In the genomic region with DNA sequence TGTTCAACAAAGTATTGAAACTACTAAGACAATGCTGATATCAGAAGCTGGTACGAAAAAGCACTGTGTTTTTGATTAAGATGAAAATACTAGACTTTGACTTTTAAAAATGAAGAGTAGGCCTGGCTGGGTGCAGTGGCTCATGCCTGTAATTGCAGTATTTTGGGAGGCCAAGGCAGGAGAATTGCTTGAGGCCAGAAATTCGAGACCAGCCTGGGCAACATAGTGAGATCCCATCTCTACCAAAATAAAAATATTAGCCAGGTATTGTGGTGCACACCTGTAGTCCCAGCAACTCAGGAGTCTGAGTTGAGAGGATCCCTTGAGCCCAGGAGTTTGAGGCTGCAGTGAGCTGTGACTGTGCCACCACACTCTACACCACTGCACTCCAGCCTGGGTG, we compare ENCODE assay signal across 26 cellular contexts. TPM values are rescaled to one million over a fixed set of nuclear protein-coding genes. Genes with fewer than 3 reads are reported as not detected.
DNase-seq lines count a peak whose midpoint lies in the region; FAIRE-seq and TF ChIP-seq lines count a peak whose summit lies in the region.
"Had no signal": no experiment of that assay in that cellular context is flagged by ENCODE, and none has a peak within 500 bp of the region (broad histone marks: within the 10 kb centered on the region; RNA-seq: fewer than 3 reads in every experiment).

No MANE protein-coding gene starts in this region.

- no peaks in the 10 kb centered on the region for H3K27me3 ChIP-seq in H9 (ENCODE audit: insufficient read depth, low read length)
- H3K27me3 ChIP-seq in WERI-Rb-1 (ENCODE audit: insufficient read depth, low read depth, severe bottlenecking): no peaks in the 10 kb centered on the region
- H3K27me3 ChIP-seq in H1 (replicated peaks in 1 of 4; ENCODE audit: control insufficient read depth in 3 of 4, extremely low read depth in 1 of 4, insufficient read depth in 3 of 4, low read length in 3 of 4): no peaks in the 10 kb centered on the region
- H3K27me3 ChIP-seq in neural progenitor cell: no peaks in the 10 kb centered on the region
- no peaks in the 10 kb centered on the region for H3K27me3 ChIP-seq in stomach
- H3K27me3 ChIP-seq: BE2C; BLaER1 treated with 17β-estradiol and CSF1 and Interleukin-3, amounts not matched to agents 10 nM and 100 nM had no signal

- H3K4me3 Mint-ChIP-seq in H9 (no peak overlapping the region; a peak in 1 of 5 replicates), neural progenitor cell (no peak overlapping the region)
- H3K4me3 Mint-ChIP-seq: CD14-positive monocyte; CD4-positive, alpha-beta T cell; CD8-positive, alpha-beta memory T cell; HFFc6 had no signal

- TF ChIP-seq EP300 in H1 (IDR thresholded peaks at IDR 0.05; ENCODE audit: borderline replicate concordance in 1 of 2, low read depth in 2 of 2, low read length in 2 of 2) (no peak), stomach (IDR thresholded peaks at IDR 0.05) (no peak)

- H3K79me2 ChIP-seq in H9 (ENCODE audit: insufficient read depth, low read length): no peaks in the 10 kb centered on the region
- peaks cover 0 to 2% of the 10 kb centered on the region in 2 experiments; a peak in 1 of 4 replicates for H3K79me2 ChIP-seq in H1 (ENCODE audit: control insufficient read depth in 1 of 2, insufficient read depth in 2 of 2, low read length in 2 of 2)
- no peaks in the 10 kb centered on the region for H3K79me2 ChIP-seq in neural progenitor cell (ENCODE audit: low read depth)

- H3K4ac ChIP-seq in H9 (ENCODE audit: low read depth, low read length): no peak overlapping the region
- no peak overlapping the region for H3K4ac ChIP-seq in H1 (replicated peaks; ENCODE audit: insufficient read length, low read depth, low read length)

- no CpG with 5 or more reads among the region's 2 CpGs for WGBS in H9 (ENCODE audit: extremely low coverage, insufficient read length, low lambda C conversion rate)
- WGBS in H1 (ENCODE audit: extremely low coverage in 1 of 2, insufficient coverage in 1 of 2, insufficient read length in 1 of 2, insufficient replicate concordance in 2 of 2, low coverage in 1 of 2, low lambda C conversion rate in 2 of 2, missing lambda C conversion rate in 1 of 2), 2 experiments: 88% methylated on average over 2 of the region's 2 CpGs; no CpG with 5 or more reads in 1 of the 2 experiments
- 86 to 96% (median 88%) methylated on average over 2 of the region's 2 CpGs for WGBS in stomach, 5 donors

- peaks cover 3 to 7% of the 10 kb centered on the region in 2 experiments for H3K9me3 Mint-ChIP-seq in H9
- peaks cover 5% of the 10 kb centered on the region for H3K9me3 Mint-ChIP-seq in neural progenitor cell
- H3K9me3 Mint-ChIP-seq: CD4-positive, alpha-beta T cell; CD8-positive, alpha-beta memory T cell; HFFc6 had no signal

- H2BK15ac ChIP-seq in H9 (ENCODE audit: low read depth, low read length) (no peak overlapping the region), H1 (ENCODE audit: low read length) (no peak overlapping the region)

- H3F3A ChIP-seq in neural progenitor cell (ENCODE audit: low read depth): peaks cover 29% of the 10 kb centered on the region

- no peak for TF ChIP-seq CTCF in H9 (conservative IDR thresholded peaks at IDR 0.05)
- TF ChIP-seq CTCF in WERI-Rb-1 (IDR thresholded peaks at IDR 0.05; ENCODE audit: low read depth, low read length): no peak
- no peak for TF ChIP-seq CTCF in H1 (IDR thresholded peaks at IDR 0.05; ENCODE audit: control extremely low read depth in 1 of 3, insufficient read depth in 1 of 3, low read depth in 1 of 3, low read length in 3 of 3)
- no peak for TF ChIP-seq CTCF in neural progenitor cell (IDR thresholded peaks at IDR 0.05)
- TF ChIP-seq CTCF in stomach (IDR thresholded peaks at IDR 0.05): no peak

- H3K56ac ChIP-seq in H9 (ENCODE audit: insufficient read length, low read depth, low read length): no peak overlapping the region
- no peak overlapping the region for H3K56ac ChIP-seq in H1 (replicated peaks; ENCODE audit: insufficient read length, low read depth, low read length)

- H3K23ac ChIP-seq in H9 (ENCODE audit: insufficient read length, low read depth, low read length) (no peak overlapping the region), H1 (ENCODE audit: insufficient read length) (no peak overlapping the region)

- H3K36me3 ChIP-seq in WERI-Rb-1 (peaks cover 5% of the 10 kb centered on the region; the same call in 1 of the 2 replicates), H1 (ENCODE audit: control insufficient read depth in 2 of 4, insufficient read depth in 4 of 4, low read length in 3 of 4) (no peaks in the 10 kb centered on the region), neural progenitor cell (no peaks in the 10 kb centered on the region), stomach (no peaks in the 10 kb centered on the region)
- H3K36me3 ChIP-seq: BE2C; BLaER1 treated with 17β-estradiol and CSF1 and Interleukin-3, amounts not matched to agents 10 nM and 100 nM had no signal

- H3K4me1 ChIP-seq in H9 (ENCODE audit: insufficient read depth, low read length): peaks cover 2% of the 10 kb centered on the region; the same call in 1 of the 2 replicates
- H3K4me1 ChIP-seq in H1 (replicated peaks in 1 of 4; ENCODE audit: control insufficient read depth in 3 of 4, insufficient read depth in 4 of 4, low read length in 3 of 4): peaks cover 0 to 28% (median 7%) of the 10 kb centered on the region in 4 experiments; a peak in 6 of 7 replicates
- peaks cover 27% of the 10 kb centered on the region for H3K4me1 ChIP-seq in neural progenitor cell
- H3K4me1 ChIP-seq in stomach: peaks cover 0 to 15% (median 6%) of the 10 kb centered on the region in 4 donors
- H3K4me1 ChIP-seq: A549; BLaER1 treated with 17β-estradiol and CSF1 and Interleukin-3, amounts not matched to agents 10 nM and 100 nM had no signal

- DNase-seq in H9 (no peak), WERI-Rb-1 (no peak), H1 (ENCODE audit: low read depth in 1 of 2, low spot score in 2 of 2) (no peak), neural progenitor cell (ENCODE audit: low spot score) (no peak), RCC 7860 (ENCODE audit: low spot score) (no peak), NK-92 (lab: John Stamatoyannopoulos, UW; ENCODE audit: unreplicated experiment) (no peak), stomach (no peak)
- DNase-seq: 8988T; ACHN; AML-193; BE2C; CD4-positive, alpha-beta T cell; CD8-positive, alpha-beta memory T cell; DMS 273 treated with DMSO at 0.1 percent for 48 hours; DMS79; EL; GDM1; GOT3; H7; HFFc6 had no signal

- H2BK20ac ChIP-seq in H9 (ENCODE audit: low read depth, low read length, poor library complexity, severe bottlenecking) (no peak overlapping the region), H1 (ENCODE audit: low read length) (no peak overlapping the region)

- H3K23me2 ChIP-seq in H9 (ENCODE audit: insufficient read length, low read depth, low read length, poor library complexity, severe bottlenecking) (no peaks in the 10 kb centered on the region), H1 (ENCODE audit: low read depth, low read length) (no peaks in the 10 kb centered on the region)

- peaks cover 50 to 65% of the 10 kb centered on the region in 2 experiments for H3K4me1 Mint-ChIP-seq in H9
- peaks cover 26% of the 10 kb centered on the region for H3K4me1 Mint-ChIP-seq in neural progenitor cell
- H3K4me1 Mint-ChIP-seq: CD14-positive monocyte; CD8-positive, alpha-beta memory T cell had no signal

- H3K9ac ChIP-seq in H9 (ENCODE audit: extremely low read depth, insufficient read length, low read length) (no peak overlapping the region), H1 (replicated peaks in 1 of 4; ENCODE audit: extremely low read depth in 1 of 4, low read depth in 3 of 4, low read length in 3 of 4) (no peak overlapping the region), neural progenitor cell (no peak overlapping the region)
- H3K9ac ChIP-seq: BLaER1 treated with 17β-estradiol and CSF1 and Interleukin-3, amounts not matched to agents 10 nM and 100 nM had no signal

- H3K79me1 ChIP-seq in H9 (ENCODE audit: insufficient read depth, low read depth, low read length, poor library complexity, severe bottlenecking): no peaks in the 10 kb centered on the region
- H3K79me1 ChIP-seq in H1 (ENCODE audit: low read depth, low read length): no peaks in the 10 kb centered on the region

- FAIRE-seq in H1 (lab: Jason Lieb, UNC): no peak
- FAIRE-seq in RCC 7860 (lab: Jason Lieb, UNC): no peak
- FAIRE-seq: A549, D721Med, GM12878, GM19239 had no signal

- H2BK12ac ChIP-seq in H9 (ENCODE audit: insufficient read length, low read depth, low read length) (no peak overlapping the region), H1 (ENCODE audit: low read depth, low read length) (no peak overlapping the region)

- H3K36me3 Mint-ChIP-seq in H9 (ENCODE audit: insufficient read depth in 1 of 3, low read depth in 3 of 3): peaks cover 3 to 14% (median 7%) of the 10 kb centered on the region in 3 experiments; a peak in 6 of 7 replicates
- H3K36me3 Mint-ChIP-seq in neural progenitor cell: peaks cover 2% of the 10 kb centered on the region
- H3K36me3 Mint-ChIP-seq: CD14-positive monocyte; CD8-positive, alpha-beta memory T cell had no signal

- no peaks in the 10 kb centered on the region; the same call in 1 of the 2 replicates for H3K27me3 Mint-ChIP-seq in H9 (ENCODE audit: low read depth)
- no peaks in the 10 kb centered on the region for H3K27me3 Mint-ChIP-seq in neural progenitor cell (ENCODE audit: insufficient read depth, low read depth)
- H3K27me3 Mint-ChIP-seq: CD4-positive, alpha-beta T cell; CD8-positive, alpha-beta memory T cell had no signal

- CTCF ChIA-PET in H1 (lab: Charles Lee; ENCODE audit: partially characterized antibody): no interaction called here

- H4K5ac ChIP-seq in H9 (ENCODE audit: insufficient read length, low read depth, low read length) (no peak overlapping the region), H1 (ENCODE audit: insufficient read length, low read depth, low read length) (no peak overlapping the region)

- H3K18ac ChIP-seq in H9 (ENCODE audit: insufficient read length, low read depth, low read length) (no peak overlapping the region), H1 (ENCODE audit: extremely low read depth, low read length) (no peak overlapping the region; the same call in 1 of the 2 replicates)

- POLR2A ChIA-PET in H1 (lab: Charles Lee; ENCODE audit: partially characterized antibody): interaction anchor here (0.7 kb wide), 1 partner anchor 83 kb away, joined by 3 read pairs; no protein-coding TSS in a partner anchor

- H3K27ac Mint-ChIP-seq in H9: peak overlapping the region; percentile 77 to 86 (median 82); a peak in 5 of 7 replicates
- no peak overlapping the region for H3K27ac Mint-ChIP-seq in neural progenitor cell
- H3K27ac Mint-ChIP-seq: CD14-positive monocyte; CD4-positive, alpha-beta T cell; CD8-positive, alpha-beta memory T cell; HFFc6 had no signal

- intact Hi-C loops in stomach (cut with DNase I; ENCODE audit: low total_unique reads): no loop called here

- no peak overlapping the region for H3K14ac ChIP-seq in H9 (ENCODE audit: insufficient read depth, low read length)
- no peak overlapping the region for H3K14ac ChIP-seq in H1 (ENCODE audit: insufficient read length)

- H2BK5ac ChIP-seq in H9 (ENCODE audit: insufficient read length, low read length): no peak overlapping the region
- peak overlapping the region; percentile 3; the same call in 1 of the 2 replicates for H2BK5ac ChIP-seq in H1 (ENCODE audit: low read depth, low read length)

- H3K27ac ChIP-seq in H9 (ENCODE audit: insufficient read length, low read depth, low read length) (no peak overlapping the region), WERI-Rb-1 (peak overlapping the region; percentile 81), H1 (ENCODE audit: low read depth, low read length) (no peak overlapping the region), neural progenitor cell (peak overlapping the region; percentile 66), stomach (no peak overlapping the region)
- H3K27ac ChIP-seq: A549; BLaER1 treated with 17β-estradiol and CSF1 and Interleukin-3, amounts not matched to agents 10 nM and 100 nM had no signal

- no peak overlapping the region for H3T11ph ChIP-seq in H9 (ENCODE audit: low read length)

- H4K20me1 ChIP-seq in H9 (ENCODE audit: control insufficient read depth, insufficient read depth, insufficient read length): no peaks in the 10 kb centered on the region
- H4K20me1 ChIP-seq in H1 (replicated peaks in 1 of 2; ENCODE audit: control insufficient read depth in 1 of 2, insufficient read depth in 2 of 2, low read length in 2 of 2): no peaks in the 10 kb centered on the region
- H4K20me1 ChIP-seq in neural progenitor cell (ENCODE audit: low read depth): no peaks in the 10 kb centered on the region
- H4K20me1 ChIP-seq: BLaER1 treated with 17β-estradiol and CSF1 and Interleukin-3, amounts not matched to agents 10 nM and 100 nM had no signal

- H2AFZ ChIP-seq in H9 (ENCODE audit: low read length) (no peak overlapping the region), H1 (ENCODE audit: low read length) (no peak overlapping the region), neural progenitor cell (replicated peaks) (no peak overlapping the region)

- H2AK5ac ChIP-seq in H9 (ENCODE audit: insufficient read length, low read length) (no peak overlapping the region), H1 (ENCODE audit: low read depth, low read length) (no peak overlapping the region)

- TF ChIP-seq POLR2A in H1 (IDR thresholded peaks at IDR 0.05; ENCODE audit: control extremely low read depth in 1 of 2, low read depth in 2 of 2, low read length in 2 of 2): no peak
- TF ChIP-seq POLR2A in stomach (IDR thresholded peaks at IDR 0.05): no peak

- H4K8ac ChIP-seq in H9 (replicated peaks; ENCODE audit: insufficient read length, low read depth, low read length): no peak overlapping the region
- H4K8ac ChIP-seq in H1 (ENCODE audit: extremely low read depth, insufficient read depth, low read length): no peak overlapping the region

- H4K91ac ChIP-seq in H9 (ENCODE audit: insufficient read length, low read depth, low read length) (no peak overlapping the region), H1 (replicated peaks; ENCODE audit: insufficient read length, low read length) (no peak overlapping the region)

- H3K4me3 ChIP-seq in WERI-Rb-1 (ENCODE audit: low read depth, low read length) (no peak overlapping the region), H1 (ENCODE audit: extremely low read depth in 1 of 4, insufficient read depth in 2 of 4, low read depth in 3 of 4, low read length in 4 of 4) (no peak overlapping the region), neural progenitor cell (no peak overlapping the region), stomach (no peak overlapping the region)
- H3K4me3 ChIP-seq: A549; BLaER1 treated with 17β-estradiol and CSF1 and Interleukin-3, amounts not matched to agents 10 nM and 100 nM; GM12878 had no signal

- TF ChIP-seq RAD21 in H1 (IDR thresholded peaks at IDR 0.05 in 1 of 2, conservative IDR thresholded peaks at IDR 0.05 in 1 of 2; ENCODE audit: low read depth in 2 of 2, low read length in 2 of 2): no peak

- H2BK120ac ChIP-seq in H9 (ENCODE audit: low read depth, low read length, poor library complexity, severe bottlenecking) (no peak overlapping the region), H1 (replicated peaks; ENCODE audit: low read depth, low read length) (no peak overlapping the region)

- no peaks in the 10 kb centered on the region for H3K9me3 ChIP-seq in H9 (ENCODE audit: control insufficient read depth, low read depth, low read length)
- H3K9me3 ChIP-seq in WERI-Rb-1 (ENCODE audit: severe bottlenecking): peaks cover 6% of the 10 kb centered on the region
- peaks cover 0 to 7% of the 10 kb centered on the region in 2 experiments; a peak in 1 of 4 replicates for H3K9me3 ChIP-seq in H1 (ENCODE audit: insufficient read depth in 2 of 2, low read depth in 1 of 2, low read length in 1 of 2)
- no peaks in the 10 kb centered on the region for H3K9me3 ChIP-seq in neural progenitor cell (ENCODE audit: low read depth)
- H3K9me3 ChIP-seq in stomach: no peaks in the 10 kb centered on the region
- H3K9me3 ChIP-seq: A549, BE2C had no signal

- H3K4me2 ChIP-seq in H9 (ENCODE audit: insufficient read depth, insufficient read length, low read length) (no peak overlapping the region), H1 (ENCODE audit: insufficient read depth in 1 of 2, low read depth in 2 of 2, low read length in 2 of 2) (no peak overlapping the region), neural progenitor cell (no peak overlapping the region)
- H3K4me2 ChIP-seq: A549; BLaER1 treated with 17β-estradiol and CSF1 and Interleukin-3, amounts not matched to agents 10 nM and 100 nM had no signal

RNA-seq across cellular contexts. Expression of gene TIAM2, which starts 43.4 kb away (rescaled TPM):
- total RNA-seq in H9 (2021): 5.0 and 6.3 TPM in 2 replicates
- total RNA-seq in H1 (2021; fragmentation: NEBNext Ultra II Directional; extraction: Animal tissue kit (Norgen Biotek cat#: 25700)): 22.2 and 23.9 TPM in 2 replicates
- polyA plus RNA-seq in H1 (2011; rRNA removed): 7.4 and 13.8 TPM in 2 replicates
- 10.4 TPM for polyA plus RNA-seq in H1 (2011; cell fraction: cytosol; rRNA removed)
- polyA plus RNA-seq in H1 (2011; cell fraction: nucleus; rRNA removed): 27.4 TPM
- 10.0 to 18.2 TPM (median 12.7 TPM) in 4 replicates for polyA plus RNA-seq in H1 (2012, experiment 1 of 2)
- polyA plus RNA-seq in H1 (2012, experiment 2 of 2): 1.7 TPM
- polyA plus RNA-seq in H1 (2013, experiment 1 of 2): 15.1 TPM
- polyA plus RNA-seq in H1 (2013, experiment 2 of 2): 12.6 TPM
- 43.9 and 47.9 TPM in 2 replicates for polyA minus RNA-seq in H1 (2011; rRNA and poly(A)+ RNA removed)
- 16.0 TPM for polyA minus RNA-seq in H1 (2011; cell fraction: cytosol; rRNA and poly(A)+ RNA removed)
- 79.3 TPM for polyA minus RNA-seq in H1 (2011; cell fraction: nucleus; rRNA and poly(A)+ RNA removed)
- total RNA-seq in neural progenitor cell (ENCODE audit: low replicate concordance): 12.7 and 22.8 TPM in 2 replicates
- 10 to 100 TPM in 3 of 5 donors, 1 to 10 TPM in 2; 5.3 to 44.2 (median 13.6) TPM for total RNA-seq in stomach
- 1 to 10 TPM; 1.1 to 4.1 (median 2.2) TPM for polyA plus RNA-seq in stomach

Comparison
In these comparisons a context has a peak if more than half of its experiments do, and no peak if none do; other contexts are left out.
1. H3K27ac ChIP-seq: peak in WERI-Rb-1 (single experiment) and neural progenitor cell (single experiment); none in H9 (single experiment), H1 (single experiment) and stomach (0 of 5).